Comparison of ENCODE assay signal across 33 cellular contexts in the genomic region with DNA sequence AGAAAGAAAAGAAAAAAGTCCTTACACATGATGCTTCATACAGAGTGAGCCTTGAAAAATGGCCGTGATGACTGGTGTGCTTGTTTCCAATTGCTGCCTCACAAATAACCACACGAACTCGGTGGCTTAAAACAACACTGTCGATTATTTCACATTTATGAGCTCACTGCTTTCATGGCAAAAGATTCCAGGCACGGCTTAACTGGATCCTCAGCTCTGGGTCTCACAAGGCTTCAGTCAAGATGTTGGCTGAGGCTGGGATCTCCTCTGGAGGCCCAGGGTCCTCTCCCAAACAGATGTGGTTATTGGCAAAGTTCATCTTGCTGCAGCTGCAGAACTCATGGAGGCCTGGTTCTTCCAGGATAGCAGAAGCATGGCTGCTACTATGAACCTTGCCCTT.
"Had no signal": no experiment of that assay in that cellular context is flagged by ENCODE, and none has a peak within 500 bp of the region (broad histone marks: within the 10 kb centered on the region; RNA-seq: fewer than 3 reads in every experiment).

No MANE protein-coding gene starts in this region.

- ATAC-seq: activated naive CD4-positive, alpha-beta T cell treated with anti-CD3 and anti-CD28 coated beads, Interleukin-2, amount 50 U/mL, for 72 hours; activated naive CD8-positive, alpha-beta T cell treated with anti-CD3 and anti-CD28 coated beads, Interleukin-2, amount 50 U/mL, for 24 hours; activated T-cell treated with anti-CD3 and anti-CD28 coated beads, Interleukin-2, amount 50 U/mL, for 4 hours; activated T-cell treated with anti-CD3 and anti-CD28 coated beads, Interleukin-2, amount 50 U/mL, for 72 hours; activated T-helper 17 cell treated with anti-CD3 and anti-CD28 coated beads, Interleukin-2, amount 50 U/mL, for 72 hours; body of pancreas had no signal

- H3K27ac ChIP-seq: adrenal gland, ascending aorta, body of pancreas, brain microvascular endothelial cell, breast epithelium, cardiac muscle cell had no signal

- FAIRE-seq: astrocyte, bronchial epithelial cell had no signal

- H3K36me3 ChIP-seq: adrenal gland, ascending aorta, brain microvascular endothelial cell, breast epithelium, cardiac muscle cell had no signal

- DNase-seq: activated effector memory CD4-positive, alpha-beta T cell treated with anti-CD3 and anti-CD28 coated beads, Interleukin-2, amount 50 U/mL, for 16 hours; activated effector memory CD4-positive, alpha-beta T cell treated with Interleukin-2 at 50 U/mL for 16 hours; activated gamma-delta T cell; activated gamma-delta T cell treated with Interleukin-2 at 50 U/mL for 16 hours; activated naive CD4-positive, alpha-beta T cell; activated naive CD4-positive, alpha-beta T cell treated with anti-CD3 and anti-CD28 coated beads for 36 hours; activated naive CD4-positive, alpha-beta T cell treated with anti-CD3 and anti-CD28 coated beads, Interleukin-2, amount 10 ng/mL, durations not matched to agents 7 days and 5 days; activated naive CD4-positive, alpha-beta T cell treated with anti-CD3 and anti-CD28 coated beads, Interleukin-2, amount 50 U/mL, for 16 hours; activated naive CD4-positive, alpha-beta T cell treated with Interleukin-2 at 50 U/mL for 16 hours; activated naive CD8-positive, alpha-beta T cell treated with anti-CD3 and anti-CD28 coated beads for 36 hours; activated naive CD8-positive, alpha-beta T cell treated with anti-CD3 and anti-CD28 coated beads, Interleukin-2, amount 10 ng/mL, durations not matched to agents 7 days and 5 days; activated naive CD8-positive, alpha-beta T cell treated with anti-CD3 and anti-CD28 coated beads, Interleukin-2, amount 50 U/mL, for 24 hours; activated T-cell treated with anti-CD3 and anti-CD28 coated beads, Interleukin-2, amount 50 U/mL, for 1 hour; activated T-cell treated with anti-CD3 and anti-CD28 coated beads, Interleukin-2, amount 50 U/mL, for 24 hours; activated T-cell treated with anti-CD3 and anti-CD28 coated beads, Interleukin-2, amount 50 U/mL, for 4 hours; activated T-cell treated with anti-CD3 and anti-CD28 coated beads, Interleukin-2, amount 50 U/mL, for 48 hours; activated T-cell treated with anti-CD3 and anti-CD28 coated beads, Interleukin-2, amount 50 U/mL, for 72 hours; adrenal gland; amniotic stem cell; amygdala; anterior cingulate cortex; aorta; body of pancreas; brain microvascular endothelial cell; central memory CD4-positive, alpha-beta T cell; cerebellar nuclear complex had no signal

- H3K9me3 ChIP-seq: adrenal gland, ascending aorta, body of pancreas, breast epithelium had no signal

- H3K4me3 ChIP-seq: adrenal gland, ascending aorta, body of pancreas, breast epithelium, cardiac muscle cell had no signal

- H3K4me1 ChIP-seq: adrenal gland, ascending aorta, body of pancreas, breast epithelium had no signal

- H3K27me3 ChIP-seq: adrenal gland, ascending aorta, body of pancreas, brain microvascular endothelial cell, breast epithelium, cardiac muscle cell had no signal
